16 cellular contexts compared by ENCODE assay signal in the genomic region with DNA sequence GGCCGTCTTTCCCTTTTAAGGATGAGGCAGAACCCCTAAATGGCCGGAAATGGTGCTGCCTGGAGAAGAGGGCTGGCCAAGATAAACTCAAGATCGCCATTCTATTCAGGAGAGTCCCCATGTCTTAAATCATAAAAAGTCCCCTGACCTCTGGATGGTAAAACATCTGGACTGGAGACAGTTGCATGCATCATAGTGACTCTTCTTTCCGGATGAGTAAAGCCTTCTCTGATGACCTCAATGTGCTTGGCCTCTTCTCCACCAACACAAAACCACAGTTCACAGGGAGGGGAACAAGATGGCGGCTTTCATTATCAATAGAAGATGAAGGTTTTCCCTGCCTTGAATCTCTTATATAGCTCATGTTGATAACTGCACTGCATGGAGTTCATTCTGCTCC. TPM values are rescaled to one million over a fixed set of nuclear protein-coding genes. Genes with fewer than 3 reads are reported as not detected.
DNase-seq lines count a peak whose midpoint lies in the region; ATAC-seq and TF ChIP-seq lines count a peak whose summit lies in the region.
"Had no signal": no experiment of that assay in that cellular context is flagged by ENCODE, and none has a peak within 500 bp of the region (broad histone marks: within the 10 kb centered on the region; RNA-seq: fewer than 3 reads in every experiment).

No MANE protein-coding gene starts in this region.

- no peaks in the 10 kb centered on the region for H3K36me3 Mint-ChIP-seq in activated naive CD4-positive, alpha-beta T cell treated with anti-CD3 and anti-CD28 coated beads, Interleukin-2, amount 50 U/mL, for 72 hours
- H3K36me3 Mint-ChIP-seq in activated naive CD4-positive, alpha-beta T cell treated with anti-CD3 and anti-CD28 coated beads, Interleukin-2, amount 10 ng/mL, durations not matched to agents 7 days and 5 days, result no peaks in the 10 kb centered on the region
- H3K36me3 Mint-ChIP-seq in Calu3 (ENCODE audit: insufficient read depth, unreplicated experiment), result peaks cover 6% of the 10 kb centered on the region
- H3K36me3 Mint-ChIP-seq: activated CD8-positive, alpha-beta memory T cell treated with anti-CD3 and anti-CD28 coated beads, Interleukin-2, amount 10 ng/mL, durations not matched to agents 7 days and 5 days; brain; type B pancreatic cell had no signal

- peaks cover 18% of the 10 kb centered on the region for H3K4me1 Mint-ChIP-seq in activated naive CD4-positive, alpha-beta T cell treated with anti-CD3 and anti-CD28 coated beads, Interleukin-2, amount 10 ng/mL, durations not matched to agents 7 days and 5 days
- peaks cover 14% of the 10 kb centered on the region for H3K4me1 Mint-ChIP-seq in Calu3 (ENCODE audit: low read depth, unreplicated experiment)

- H3K27ac ChIP-seq in PC-9, result no peak overlapping the region
- H3K27ac ChIP-seq: dorsolateral prefrontal cortex had no signal

- no peaks in the 10 kb centered on the region for H3K9me3 ChIP-seq in PC-9 (ENCODE audit: insufficient read depth, low read depth)

- no peak for DNase-seq in activated naive CD4-positive, alpha-beta T cell treated with anti-CD3 and anti-CD28 coated beads, Interleukin-2, amount 50 U/mL, for 72 hours (ENCODE audit: low spot score in 2 of 2)
- no peak for DNase-seq in activated naive CD4-positive, alpha-beta T cell treated with anti-CD3 and anti-CD28 coated beads, Interleukin-2, amount 10 ng/mL, durations not matched to agents 7 days and 5 days
- DNase-seq in LHCN-M2 (ENCODE audit: low read depth) (peak; percentile 78), fibroblast of gingiva (ENCODE audit: low read depth) (peak; percentile 47), HEK293T (ENCODE audit: extremely low spot score) (no peak), Calu3 (no peak), PC-9 (no peak), NCI-H748 (lab: John Stamatoyannopoulos, UW; ENCODE audit: unreplicated experiment) (no peak)
- DNase-seq: activated CD8-positive, alpha-beta memory T cell treated with anti-CD3 and anti-CD28 coated beads, Interleukin-2, amount 10 ng/mL, durations not matched to agents 7 days and 5 days; dorsolateral prefrontal cortex; NCI-H1930; NCI-H526 had no signal

- H3K27me3 Mint-ChIP-seq in activated naive CD4-positive, alpha-beta T cell treated with anti-CD3 and anti-CD28 coated beads, Interleukin-2, amount 10 ng/mL, durations not matched to agents 7 days and 5 days, result peaks cover 80% of the 10 kb centered on the region
- peaks cover 55% of the 10 kb centered on the region for H3K27me3 Mint-ChIP-seq in Calu3 (ENCODE audit: unreplicated experiment)

- ATAC-seq in activated naive CD4-positive, alpha-beta T cell treated with anti-CD3 and anti-CD28 coated beads, Interleukin-2, amount 50 U/mL, for 72 hours, result peak; percentile 61 to 69
- ATAC-seq: activated CD8-positive, alpha-beta memory T cell treated with anti-CD3 and anti-CD28 coated beads, Interleukin-2, amount 10 ng/mL, durations not matched to agents 7 days and 5 days; esophagus mucosa; left lobe of liver had no signal

- no peaks in the 10 kb centered on the region for H3K9me2 ChIP-seq in PC-9 (ENCODE audit: insufficient read depth)

- H3K27me3 ChIP-seq in PC-9 (ENCODE audit: insufficient read depth, low read depth), result peaks cover 26% of the 10 kb centered on the region; the same call in 1 of the 2 replicates

- no peaks in the 10 kb centered on the region for H4K20me1 ChIP-seq in PC-9 (ENCODE audit: insufficient read depth)

- H3F3A ChIP-seq in PC-9 (ENCODE audit: insufficient read depth, low read depth), result no peaks in the 10 kb centered on the region

- BruUV-seq in Calu3 (replicated peaks; lab: Mats Ljungman, UMichigan), result no TSS peak
- no TSS peak for BruUV-seq in PC-9 (replicated peaks; lab: Mats Ljungman, UMichigan)

- no peak for TF ChIP-seq CTCF in Calu3 (IDR thresholded peaks at IDR 0.05; ENCODE audit: unreplicated experiment)
- no peak for TF ChIP-seq CTCF in PC-9 (conservative IDR thresholded peaks at IDR 0.05)

- H3K9me3 Mint-ChIP-seq in activated naive CD4-positive, alpha-beta T cell treated with anti-CD3 and anti-CD28 coated beads, Interleukin-2, amount 50 U/mL, for 72 hours, result no peaks in the 10 kb centered on the region
- no peaks in the 10 kb centered on the region for H3K9me3 Mint-ChIP-seq in activated naive CD4-positive, alpha-beta T cell treated with anti-CD3 and anti-CD28 coated beads, Interleukin-2, amount 10 ng/mL, durations not matched to agents 7 days and 5 days
- H3K9me3 Mint-ChIP-seq in Calu3 (ENCODE audit: low read depth, unreplicated experiment), result no peaks in the 10 kb centered on the region
- H3K9me3 Mint-ChIP-seq: type B pancreatic cell had no signal

- no peak overlapping the region for H3K27ac Mint-ChIP-seq in activated naive CD4-positive, alpha-beta T cell treated with anti-CD3 and anti-CD28 coated beads, Interleukin-2, amount 50 U/mL, for 72 hours
- H3K27ac Mint-ChIP-seq in activated naive CD4-positive, alpha-beta T cell treated with anti-CD3 and anti-CD28 coated beads, Interleukin-2, amount 10 ng/mL, durations not matched to agents 7 days and 5 days, result no peak overlapping the region
- H3K27ac Mint-ChIP-seq in Calu3 (ENCODE audit: unreplicated experiment), result no peak overlapping the region
- H3K27ac Mint-ChIP-seq: activated CD8-positive, alpha-beta memory T cell treated with anti-CD3 and anti-CD28 coated beads, Interleukin-2, amount 10 ng/mL, durations not matched to agents 7 days and 5 days; brain; type B pancreatic cell had no signal

- no peak overlapping the region for H3K4me2 ChIP-seq in PC-9

- H3K36me3 ChIP-seq in PC-9 (ENCODE audit: low read depth), result no peaks in the 10 kb centered on the region

- intact Hi-C loops in Calu3 (cut with micrococcal nuclease; ENCODE audit: unreplicated experiment), result loop anchor here (10.0 kb wide), 1 partner anchor 288 kb away; no protein-coding TSS in a partner anchor
- intact Hi-C loops in PC-9 (cut with micrococcal nuclease; ENCODE audit: unreplicated experiment), result no loop called here

- POLR2A ChIA-PET in HEK293T (lab: Yijun Ruan, JAX), result no interaction called here
- POLR2A ChIA-PET in PC-9 (lab: Charles Lee; ENCODE audit: unreplicated experiment), result no interaction called here

- H2AFZ ChIP-seq in PC-9, result no peak overlapping the region

- CTCF ChIA-PET in activated naive CD4-positive, alpha-beta T cell treated with anti-CD3 and anti-CD28 coated beads, Interleukin-2, amount 10 ng/mL, durations not matched to agents 7 days and 5 days (lab: Charles Lee), result no interaction called here
- CTCF ChIA-PET in HEK293T (lab: Yijun Ruan, JAX) (no interaction called here), Calu3 (lab: Charles Lee) (no interaction called here), PC-9 (lab: Charles Lee) (no interaction called here)

- no peak overlapping the region for H3K4me3 ChIP-seq in PC-9
- H3K4me3 ChIP-seq: dorsolateral prefrontal cortex had no signal

- H3K4me3 Mint-ChIP-seq in activated naive CD4-positive, alpha-beta T cell treated with anti-CD3 and anti-CD28 coated beads, Interleukin-2, amount 10 ng/mL, durations not matched to agents 7 days and 5 days, result no peak overlapping the region
- no peak overlapping the region for H3K4me3 Mint-ChIP-seq in Calu3 (ENCODE audit: low read depth, unreplicated experiment)
- H3K4me3 Mint-ChIP-seq: activated CD8-positive, alpha-beta memory T cell treated with anti-CD3 and anti-CD28 coated beads, Interleukin-2, amount 10 ng/mL, durations not matched to agents 7 days and 5 days; brain; type B pancreatic cell had no signal

- H3K4me1 ChIP-seq in PC-9 (replicated peaks; ENCODE audit: insufficient read depth), result no peaks in the 10 kb centered on the region

- H3K79me2 ChIP-seq in PC-9 (ENCODE audit: low read depth), result no peaks in the 10 kb centered on the region

TF ChIP-seq in HEK293T, 16 proteins besides CTCF, POLR2A, EP300 and RAD21:
- no peak for TF ChIP-seq FOXK2 (IDR thresholded peaks at IDR 0.05)
- TF ChIP-seq HDGF (IDR thresholded peaks at IDR 0.05; ENCODE audit: borderline replicate concordance), result no peak
- TF ChIP-seq TARDBP (IDR thresholded peaks at IDR 0.05), result no peak
- no peak for TF ChIP-seq ZNF384 (IDR thresholded peaks at IDR 0.05)
- TF ChIP-seq BHLHE40 (IDR thresholded peaks at IDR 0.05; ENCODE audit: borderline replicate concordance), result no peak
- no peak for TF ChIP-seq SUZ12 (IDR thresholded peaks at IDR 0.05)
- no peak for TF ChIP-seq CTBP1 (IDR thresholded peaks at IDR 0.05; ENCODE audit: borderline replicate concordance)
- TF ChIP-seq FOXM1 (IDR thresholded peaks at IDR 0.05; ENCODE audit: borderline replicate concordance), result no peak
- TF ChIP-seq PKNOX1 (IDR thresholded peaks at IDR 0.05), result no peak
- no peak for TF ChIP-seq ELF4 (IDR thresholded peaks at IDR 0.05)
- no peak for TF ChIP-seq FOXA1 (IDR thresholded peaks at IDR 0.05)

RNA-seq across cellular contexts. Expression of gene H6PD, which starts 27.5 kb away (rescaled TPM):
- 10 to 100 TPM in 1 of 2 donors, 1 to 10 TPM in 1; 4.4 to 16.2 TPM for total RNA-seq in activated naive CD4-positive, alpha-beta T cell treated with anti-CD3 and anti-CD28 coated beads, Interleukin-2, amount 50 U/mL, for 72 hours
- total RNA-seq in LHCN-M2 (2014; rRNA removed) (34.5 and 42.2 TPM in 2 replicates), Calu3 (2022) (18.0 TPM in 2 replicates), PC-9 (2021) (31.1 and 43.9 TPM in 2 replicates)
- polyA plus RNA-seq in LHCN-M2 (2012), result 14.8 TPM

Comparison
In these comparisons a context has a peak if more than half of its experiments do, and no peak if none do; other contexts are left out.
1. DNase-seq: peak in LHCN-M2 (single experiment) and fibroblast of gingiva (single experiment); none in activated naive CD4-positive, alpha-beta T cell treated with anti-CD3 and anti-CD28 coated beads, Interleukin-2, amount 50 U/mL, for 72 hours (0 of 2), activated naive CD4-positive, alpha-beta T cell treated with anti-CD3 and anti-CD28 coated beads, Interleukin-2, amount 10 ng/mL, durations not matched to agents 7 days and 5 days (single experiment), HEK293T (single experiment), Calu3 (single experiment), PC-9 (0 of 2) and NCI-H748 (single experiment).